In genomic region chr7:20786421-20786778, GRCh38 we compare ENCODE assay signal across 9 cellular contexts. TPM values are rescaled to one million over a fixed set of nuclear protein-coding genes. Genes with fewer than 3 reads are reported as not detected.
DNase-seq lines count a peak whose midpoint lies in the region; ATAC-seq, FAIRE-seq and TF ChIP-seq lines count a peak whose summit lies in the region.
"Had no signal": no experiment of that assay in that cellular context is flagged by ENCODE, and none has a peak within 500 bp of the region (broad histone marks: within the 10 kb centered on the region; RNA-seq: fewer than 3 reads in every experiment).

No MANE protein-coding gene starts in this region.

- H3K4me1 ChIP-seq in cardiac muscle cell (ENCODE audit: low read depth) (peaks cover 11% of the 10 kb centered on the region), kidney (ENCODE audit: control insufficient read depth in 1 of 2, insufficient read depth in 1 of 2, low read depth in 1 of 2, low read length in 2 of 2) (peaks cover 0 to 2% of the 10 kb centered on the region in 2 donors)

- H3K27me3 Mint-ChIP-seq in activated T-helper 17 cell treated with anti-CD3 and anti-CD28 coated beads, Interleukin-2, amount 50 U/mL, for 72 hours: peaks cover 64% of the 10 kb centered on the region
- peaks cover 45 to 68% (median 60%) of the 10 kb centered on the region in 3 donors for H3K27me3 Mint-ChIP-seq in immature natural killer cell (ENCODE audit: low read depth in 3 of 3)
- H3K27me3 Mint-ChIP-seq in type B pancreatic cell: peaks cover 91% of the 10 kb centered on the region

- H3K4me3 Mint-ChIP-seq in activated T-helper 17 cell treated with anti-CD3 and anti-CD28 coated beads, Interleukin-2, amount 50 U/mL, for 72 hours: peak overlapping the region; percentile 48
- H3K4me3 Mint-ChIP-seq in immature natural killer cell: peak overlapping the region; percentile 69 to 81 (median 71)
- peak overlapping the region; percentile 90 for H3K4me3 Mint-ChIP-seq in type B pancreatic cell

- no peaks in the 10 kb centered on the region for H3K9me3 Mint-ChIP-seq in activated T-helper 17 cell treated with anti-CD3 and anti-CD28 coated beads, Interleukin-2, amount 50 U/mL, for 72 hours
- H3K9me3 Mint-ChIP-seq in immature natural killer cell (peaks cover 3 to 40% (median 21%) of the 10 kb centered on the region in 6 donors), type B pancreatic cell (no peaks in the 10 kb centered on the region)

- peaks cover 100% of the 10 kb centered on the region for H3K27me3 ChIP-seq in cardiac muscle cell

- DNase-seq in cardiac muscle cell (ENCODE audit: low read depth in 1 of 2, low spot score in 1 of 2) (no peak), Right ventricle myocardium inferior (ENCODE audit: missing footprints) (no peak), immature natural killer cell (no peak), type B pancreatic cell (ENCODE audit: extremely low spot score, unreplicated experiment) (no peak), kidney (no peak), posterior cingulate gyrus (no peak)
- no peak for DNase-seq in activated CD4-positive, alpha-beta T cell treated with anti-CD3 and anti-CD28 coated beads for 1 hour

- H3K36me3 Mint-ChIP-seq in activated T-helper 17 cell treated with anti-CD3 and anti-CD28 coated beads, Interleukin-2, amount 50 U/mL, for 72 hours (ENCODE audit: low read depth): peaks cover 25% of the 10 kb centered on the region
- H3K36me3 Mint-ChIP-seq in immature natural killer cell: peaks cover 0 to 9% (median 2%) of the 10 kb centered on the region in 3 donors
- peaks cover 5% of the 10 kb centered on the region for H3K36me3 Mint-ChIP-seq in type B pancreatic cell

- TF ChIP-seq CTCF in cardiac muscle cell (IDR thresholded peaks at IDR 0.05; ENCODE audit: low read depth, low read length): no peak
- TF ChIP-seq CTCF in type B pancreatic cell (conservative IDR thresholded peaks at IDR 0.05): no peak
- no peak for TF ChIP-seq CTCF in kidney (IDR thresholded peaks at IDR 0.05; ENCODE audit: borderline replicate concordance, extremely low read depth, insufficient read depth)

- H3K9me3 ChIP-seq in cardiac muscle cell (ENCODE audit: low read depth) (no peaks in the 10 kb centered on the region), kidney (ENCODE audit: control insufficient read depth in 1 of 2, low read length in 2 of 2) (peaks cover 0 to 4% of the 10 kb centered on the region in 2 donors)

- no peak overlapping the region for H3K27ac ChIP-seq in cardiac muscle cell
- no peak overlapping the region for H3K27ac ChIP-seq in kidney (ENCODE audit: low read depth in 2 of 2, low read length in 2 of 2)

- H3K36me3 ChIP-seq in cardiac muscle cell (no peaks in the 10 kb centered on the region), kidney (ENCODE audit: control insufficient read depth in 1 of 2, insufficient read depth in 2 of 2, low read length in 2 of 2) (no peaks in the 10 kb centered on the region)

- intact Hi-C loops in Right ventricle myocardium inferior (cut with DNase I) (no loop called here), kidney (cut with DNase I) (no loop called here), posterior cingulate gyrus (cut with DNase I) (no loop called here)

- no peak overlapping the region for H3K9ac ChIP-seq in kidney (ENCODE audit: low read length in 2 of 2)

- peaks cover 5% of the 10 kb centered on the region for H3K4me1 Mint-ChIP-seq in activated T-helper 17 cell treated with anti-CD3 and anti-CD28 coated beads, Interleukin-2, amount 50 U/mL, for 72 hours
- peaks cover 18 to 33% of the 10 kb centered on the region in 2 donors for H3K4me1 Mint-ChIP-seq in immature natural killer cell
- peaks cover 11% of the 10 kb centered on the region for H3K4me1 Mint-ChIP-seq in type B pancreatic cell (ENCODE audit: unreplicated experiment)

- no peak for FAIRE-seq in kidney (lab: Jason Lieb, UNC)

- no peak for ATAC-seq in Right ventricle myocardium inferior
- ATAC-seq in activated T-helper 17 cell treated with anti-CD3 and anti-CD28 coated beads, Interleukin-2, amount 50 U/mL, for 72 hours (replicated peaks): no peak

- H3K4me3 ChIP-seq in cardiac muscle cell (peak overlapping the region; percentile 53), kidney (ENCODE audit: low read length in 2 of 2) (peak overlapping the region in 1 of 2 donors; percentile 17)

- H3K27ac Mint-ChIP-seq in activated T-helper 17 cell treated with anti-CD3 and anti-CD28 coated beads, Interleukin-2, amount 50 U/mL, for 72 hours: no peak overlapping the region
- H3K27ac Mint-ChIP-seq in immature natural killer cell: no peak overlapping the region
- peak overlapping the region; percentile 64 for H3K27ac Mint-ChIP-seq in type B pancreatic cell

RNA-seq across cellular contexts. Expression of gene SP8, which starts 0.3 kb away (rescaled TPM):
- total RNA-seq in cardiac muscle cell: 0.42 and 0.74 TPM in 2 replicates
- not detected in 2 replicates for polyA plus RNA-seq in cardiac muscle cell
- total RNA-seq in Right ventricle myocardium inferior: not detected
- total RNA-seq in activated T-helper 17 cell treated with anti-CD3 and anti-CD28 coated beads, Interleukin-2, amount 50 U/mL, for 72 hours: not detected
- polyA plus RNA-seq in immature natural killer cell: not detected
- total RNA-seq in type B pancreatic cell (ENCODE audit: low replicate concordance): 2.0 and 4.3 TPM in 2 replicates
- total RNA-seq in kidney: not detected
- not detected for polyA plus RNA-seq in kidney (ENCODE audit: insufficient read depth, low read depth, low replicate concordance)
- total RNA-seq: T-helper 1 cell treated with Interleukin-12 subunit alpha and Interleukin-12 subunit beta and Interleukin-4 antibody, amounts not matched to agents 30 ng/mL and 1 ng/mL, for 36 hours had no signal
